12 cellular contexts compared by ENCODE assay signal in genomic region chr6:74577619-74578018, GRCh38.
DNase-seq lines count a peak whose midpoint lies in the region; ATAC-seq and TF ChIP-seq lines count a peak whose summit lies in the region.
"Had no signal": no experiment of that assay in that cellular context is flagged by ENCODE, and none has a peak within 500 bp of the region (broad histone marks: within the 10 kb centered on the region; RNA-seq: fewer than 3 reads in every experiment).

No MANE protein-coding gene starts in this region.

- peaks cover 0 to 6% of the 10 kb centered on the region in 2 donors for H3K4me1 ChIP-seq in muscle layer of duodenum (ENCODE audit: control insufficient read depth in 1 of 2, insufficient read depth in 2 of 2, low read length in 2 of 2)
- H3K4me1 ChIP-seq in ovary (ENCODE audit: insufficient read depth), result no peaks in the 10 kb centered on the region

- intact Hi-C loops in sciatic nerve (cut with DNase I) (no loop called here), ovary (cut with DNase I) (no loop called here)

- H3K36me3 ChIP-seq in muscle layer of duodenum (ENCODE audit: control insufficient read depth in 1 of 2, insufficient read depth in 2 of 2, low read length in 2 of 2), result no peaks in the 10 kb centered on the region
- H3K36me3 ChIP-seq in ovary, result no peaks in the 10 kb centered on the region
- H3K36me3 ChIP-seq: brain microvascular endothelial cell had no signal

- no peak overlapping the region for H3K4me3 ChIP-seq in muscle layer of duodenum (ENCODE audit: low read depth in 1 of 2, low read length in 2 of 2)
- no peak overlapping the region for H3K4me3 ChIP-seq in ovary
- H3K4me3 ChIP-seq: lung, SK-N-MC had no signal

- TF ChIP-seq CTCF in ovary (IDR thresholded peaks at IDR 0.05), result no peak

- TF ChIP-seq EP300 in ovary (IDR thresholded peaks at IDR 0.05), result no peak

- H3K27ac ChIP-seq in muscle layer of duodenum (ENCODE audit: low read length) (peak overlapping the region; percentile 3), ovary (no peak overlapping the region)
- H3K27ac ChIP-seq: SK-N-MC had no signal

- TF ChIP-seq POLR2A in ovary (IDR thresholded peaks at IDR 0.05), result no peak

- H3K27me3 ChIP-seq in muscle layer of duodenum (ENCODE audit: low read depth, low read length) (no peaks in the 10 kb centered on the region), ovary (no peaks in the 10 kb centered on the region)
- H3K27me3 ChIP-seq: brain microvascular endothelial cell had no signal

- H3K9me3 ChIP-seq in muscle layer of duodenum (ENCODE audit: control insufficient read depth in 1 of 2, low read length in 2 of 2) (no peaks in the 10 kb centered on the region), ovary (no peaks in the 10 kb centered on the region)

- ATAC-seq in GM18873 (IDR thresholded peaks at IDR 0.05; ENCODE audit: low FRiP score, unreplicated experiment), result peak; percentile 99
- ATAC-seq in GM21723 (IDR thresholded peaks at IDR 0.05; ENCODE audit: unreplicated experiment), result peak; percentile 93
- ATAC-seq in HG03159 (IDR thresholded peaks at IDR 0.05; ENCODE audit: unreplicated experiment), result peak; percentile 96
- no peak for ATAC-seq in sciatic nerve

- DNase-seq in activated naive CD4-positive, alpha-beta T cell (lab: John Stamatoyannopoulos, UW), result no peak
- no peak for DNase-seq in sciatic nerve (ENCODE audit: low spot score)
- DNase-seq in NCI-H1930 (lab: John Stamatoyannopoulos, UW), result no peak
- DNase-seq in ovary, result no peak
- DNase-seq: DMS153 had no signal
